ENCODE assay signal across 26 cellular contexts in genomic region chr4:42915484-42915883, GRCh38. TPM values are rescaled to one million over a fixed set of nuclear protein-coding genes. Genes with fewer than 3 reads are reported as not detected.
A peak's percentile ranks its signal among the peaks of the same experiment; 100 is the strongest.
DNase-seq lines count a peak whose midpoint lies in the region; ATAC-seq and TF ChIP-seq lines count a peak whose summit lies in the region.
"Had no signal": no experiment of that assay in that cellular context is flagged by ENCODE, and none has a peak within 500 bp of the region (broad histone marks: within the 10 kb centered on the region; RNA-seq: fewer than 3 reads in every experiment).

No MANE protein-coding gene starts in this region.

- peak overlapping the region; percentile 44 for H3K27ac ChIP-seq in RWPE2 (ENCODE audit: poor library complexity, severe bottlenecking)
- H3K27ac ChIP-seq: brain microvascular endothelial cell, C4-2B, esophagus muscularis mucosa, ovary, right atrium auricular region, testis had no signal

- no peaks in the 10 kb centered on the region for H3K27me3 ChIP-seq in RWPE2 (ENCODE audit: insufficient read depth, poor library complexity, severe bottlenecking)
- H3K27me3 ChIP-seq: brain microvascular endothelial cell, esophagus muscularis mucosa, ovary, right atrium auricular region, testis had no signal

- H3K4me3 ChIP-seq in RWPE2 (ENCODE audit: severe bottlenecking) = no peak overlapping the region
- H3K4me3 ChIP-seq: esophagus muscularis mucosa, ovary, right atrium auricular region, testis had no signal

- ATAC-seq in RWPE2 (ENCODE audit: low read depth) (peak; percentile 99), GM21529 (IDR thresholded peaks at IDR 0.05; ENCODE audit: unreplicated experiment) (no peak), HG03521 (IDR thresholded peaks at IDR 0.05; ENCODE audit: unreplicated experiment) (no peak)
- ATAC-seq: activated T-cell treated with anti-CD3 and anti-CD28 coated beads, Interleukin-2, amount 50 U/mL, for 4 hours; left ventricle myocardium superior; stimulated activated naive B cell treated with anti-CD40 and anti-IgM and Interleukin-4, amounts not matched to agents 10 μg/mL and 1 μg/mL and 100 μg/mL, for 72 hours had no signal

- H3K36me3 ChIP-seq in RWPE2 (ENCODE audit: low read depth) = no peaks in the 10 kb centered on the region
- H3K36me3 ChIP-seq: brain microvascular endothelial cell, esophagus muscularis mucosa, ovary, right atrium auricular region had no signal

- peaks cover 12% of the 10 kb centered on the region for H3K4me1 ChIP-seq in RWPE2 (ENCODE audit: insufficient read depth, poor library complexity, severe bottlenecking)
- H3K4me1 ChIP-seq: esophagus muscularis mucosa, right atrium auricular region, testis had no signal

- no peak for TF ChIP-seq CTCF in RWPE2 (IDR thresholded peaks at IDR 0.05; ENCODE audit: poor library complexity, severe bottlenecking)

- no peaks in the 10 kb centered on the region for H3K9me3 ChIP-seq in RWPE2 (ENCODE audit: severe bottlenecking)
- H3K9me3 ChIP-seq: esophagus muscularis mucosa, ovary, right atrium auricular region, testis had no signal

- DNase-seq in DMS53 treated with DMSO at 0.1 percent for 48 hours (lab: John Stamatoyannopoulos, UW; ENCODE audit: unreplicated experiment) = peak; percentile 85
- DNase-seq in HT1080 (ENCODE audit: low read depth) = peak; percentile 83
- DNase-seq in RWPE2 (ENCODE audit: low spot score) = no peak
- peak; percentile 46 for DNase-seq in middle frontal gyrus (ENCODE audit: extremely low spot score, low spot score)
- DNase-seq in kidney glomerular epithelial cell (lab: John Stamatoyannopoulos, UW) = no peak
- DNase-seq: activated naive CD4-positive, alpha-beta T cell treated with anti-CD3 and anti-CD28 coated beads for 36 hours; activated T-cell treated with anti-CD3 and anti-CD28 coated beads, Interleukin-2, amount 50 U/mL, for 4 hours; brain microvascular endothelial cell; Calu3; effector memory CD4-positive, alpha-beta T cell; KG1; left ventricle myocardium superior; midbrain; NCI-H187 treated with DMSO at 0.1 percent for 48 hours; NCI-H345; ovary; stimulated activated CD4-positive, alpha-beta T cell treated with anti-CD3 and anti-CD28 coated beads, Interleukin-4, amount 100 ng/mL, for 1 hour; stimulated activated naive B cell treated with anti-CD40 and anti-IgM and Interleukin-4, amounts not matched to agents 10 μg/mL and 1 μg/mL and 100 μg/mL, for 72 hours; testis had no signal

RNA-seq across cellular contexts. Expression of gene GRXCR1, which starts 23.0 kb away (rescaled TPM):
- total RNA-seq in HT1080 (2014; rRNA removed; shearing (Covaris generic)) = not detected in 2 replicates
- not detected in 2 replicates for polyA plus RNA-seq in HT1080 (2015; cell fraction: cytosol; rRNA removed)
- polyA plus RNA-seq in HT1080 (2015; cell fraction: nucleus; rRNA removed) = not detected in 2 replicates
- total RNA-seq: activated naive CD4-positive, alpha-beta T cell treated with anti-CD3 and anti-CD28 coated beads for 36 hours; activated T-cell treated with anti-CD3 and anti-CD28 coated beads, Interleukin-2, amount 50 U/mL, for 4 hours; Calu3; esophagus muscularis mucosa; frontal cortex; left ventricle myocardium superior; ovary; right atrium auricular region; SK-MEL-5 had no signal
- polyA plus RNA-seq: ovary had no signal

Comparison
In these comparisons a context has a peak if more than half of its experiments do, and no peak if none do; other contexts are left out.
1. DNase-seq: peak in DMS53 treated with DMSO at 0.1 percent for 48 hours (single experiment), HT1080 (single experiment) and middle frontal gyrus (single experiment); none in RWPE2 (single experiment) and kidney glomerular epithelial cell (single experiment).